1 cellular context compared by ENCODE assay signal in the genomic region with DNA sequence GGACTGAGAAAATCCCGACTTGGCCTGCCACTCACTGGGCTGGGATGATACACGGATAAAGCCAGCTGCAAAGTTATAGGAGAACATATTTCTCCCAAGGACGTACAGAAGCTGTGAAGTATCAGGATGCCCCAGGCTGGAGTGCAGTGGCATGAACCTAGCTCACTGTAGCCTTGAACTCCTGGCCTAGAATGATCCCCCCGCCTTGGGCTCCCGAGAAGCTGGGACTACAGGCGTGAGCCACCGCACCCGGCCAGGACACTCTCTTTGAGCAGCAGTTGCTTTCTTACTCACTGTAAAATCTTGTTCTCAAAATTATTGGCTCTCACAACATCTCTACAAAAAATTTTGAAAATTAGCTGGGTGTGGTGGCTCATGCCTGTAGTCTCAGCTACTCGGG.
TF ChIP-seq lines count a peak whose summit lies in the region.

No MANE protein-coding gene starts in this region.

TF ChIP-seq in K562, 482 proteins besides CTCF, POLR2A, EP300 and RAD21:
- TF ChIP-seq ZNF586 (CRISPR knock-in tag; conservative IDR thresholded peaks at IDR 0.05) (no peak), MIER1 (IDR thresholded peaks at IDR 0.05; ENCODE audit: low read depth) (no peak), TGIF2 (CRISPR knock-in tag; IDR thresholded peaks at IDR 0.05) (no peak), E2F1 (CRISPR knock-in tag; IDR thresholded peaks at IDR 0.05) (no peak), FOXA3 (CRISPR knock-in tag; conservative IDR thresholded peaks at IDR 0.05 in 1 of 2, IDR thresholded peaks at IDR 0.05 in 1 of 2) (no peak), TCF7L2 (IDR thresholded peaks at IDR 0.05; ENCODE audit: low read depth, low read length) (no peak), ZFP30 (CRISPR knock-in tag; IDR thresholded peaks at IDR 0.05; ENCODE audit: borderline replicate concordance) (no peak), SMAD1 (IDR thresholded peaks at IDR 0.05; ENCODE audit: low read depth, low read length, partially characterized antibody) (no peak), STAT5A (IDR thresholded peaks at IDR 0.05; ENCODE audit: borderline replicate concordance, low read length) (no peak), CEBPZ (IDR thresholded peaks at IDR 0.05; ENCODE audit: borderline replicate concordance, low read depth, low read length) (no peak), ZNF644 (tag; IDR thresholded peaks at IDR 0.05; ENCODE audit: low read depth) (no peak), CTBP1 (IDR thresholded peaks at IDR 0.05; ENCODE audit: borderline replicate concordance) (no peak), OTX1 (CRISPR knock-in tag; IDR thresholded peaks at IDR 0.05) (no peak), C11orf30 (IDR thresholded peaks at IDR 0.05; ENCODE audit: low read depth) (no peak)
- TF ChIP-seq, protein P1, sequence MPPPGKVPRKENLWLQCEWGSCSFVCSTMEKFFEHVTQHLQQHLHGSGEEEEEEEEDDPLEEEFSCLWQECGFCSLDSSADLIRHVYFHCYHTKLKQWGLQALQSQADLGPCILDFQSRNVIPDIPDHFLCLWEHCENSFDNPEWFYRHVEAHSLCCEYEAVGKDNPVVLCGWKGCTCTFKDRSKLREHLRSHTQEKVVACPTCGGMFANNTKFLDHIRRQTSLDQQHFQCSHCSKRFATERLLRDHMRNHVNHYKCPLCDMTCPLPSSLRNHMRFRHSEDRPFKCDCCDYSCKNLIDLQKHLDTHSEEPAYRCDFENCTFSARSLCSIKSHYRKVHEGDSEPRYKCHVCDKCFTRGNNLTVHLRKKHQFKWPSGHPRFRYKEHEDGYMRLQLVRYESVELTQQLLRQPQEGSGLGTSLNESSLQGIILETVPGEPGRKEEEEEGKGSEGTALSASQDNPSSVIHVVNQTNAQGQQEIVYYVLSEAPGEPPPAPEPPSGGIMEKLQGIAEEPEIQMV (tag; conservative IDR thresholded peaks at IDR 0.05; ENCODE audit: low read depth), result no peak
- TF ChIP-seq, protein P2, sequence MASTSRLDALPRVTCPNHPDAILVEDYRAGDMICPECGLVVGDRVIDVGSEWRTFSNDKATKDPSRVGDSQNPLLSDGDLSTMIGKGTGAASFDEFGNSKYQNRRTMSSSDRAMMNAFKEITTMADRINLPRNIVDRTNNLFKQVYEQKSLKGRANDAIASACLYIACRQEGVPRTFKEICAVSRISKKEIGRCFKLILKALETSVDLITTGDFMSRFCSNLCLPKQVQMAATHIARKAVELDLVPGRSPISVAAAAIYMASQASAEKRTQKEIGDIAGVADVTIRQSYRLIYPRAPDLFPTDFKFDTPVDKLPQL (IDR thresholded peaks at IDR 0.05; ENCODE audit: extremely low read depth, insufficient read length), result no peak
